9 cellular contexts compared by ENCODE assay signal in the genomic region with DNA sequence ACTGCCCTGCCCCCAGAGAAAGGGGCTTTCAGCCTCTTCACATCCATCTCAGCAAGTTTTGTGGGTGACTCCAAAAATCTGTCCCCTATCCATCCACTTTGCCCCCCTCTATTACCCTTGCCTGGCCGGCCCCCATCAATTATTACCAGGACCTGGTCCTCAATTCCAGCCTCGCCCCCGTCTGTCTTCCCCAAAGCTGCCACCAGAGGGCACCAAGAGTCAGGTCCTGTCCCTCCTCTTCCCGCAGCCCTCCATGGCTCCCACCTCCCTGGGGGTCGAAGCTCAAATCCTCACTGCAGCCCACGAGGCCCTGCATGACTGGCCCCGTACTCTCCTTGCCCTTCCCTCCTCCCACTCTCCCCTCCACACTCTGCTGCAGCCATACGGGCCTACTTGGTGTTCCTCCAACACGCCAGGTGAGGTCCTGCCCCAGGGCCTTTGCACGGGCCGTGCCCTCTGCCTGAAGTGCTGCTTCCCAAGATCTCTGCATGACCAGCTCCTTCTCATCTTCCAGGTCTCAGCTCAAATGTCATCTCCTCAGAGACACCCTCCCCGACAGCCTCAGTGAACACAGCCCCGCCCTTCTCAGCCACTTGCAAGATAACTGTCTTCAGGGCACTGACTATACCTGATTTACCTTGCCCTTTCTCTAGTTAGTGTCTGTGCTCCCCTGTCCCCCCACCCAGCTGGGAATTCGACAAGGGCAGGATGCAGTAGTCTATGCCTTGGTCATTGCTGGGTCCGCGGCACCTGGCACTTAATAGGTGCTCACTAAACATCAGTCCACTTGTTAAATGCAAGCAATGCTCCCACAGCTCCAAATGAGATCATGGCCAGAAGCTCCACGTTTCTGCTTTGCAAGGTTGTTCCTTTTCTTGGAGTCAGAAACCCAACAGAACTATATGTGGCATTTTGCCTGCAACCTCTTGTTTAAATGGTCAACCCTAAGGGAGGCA. TPM values are rescaled to one million over a fixed set of nuclear protein-coding genes. Genes with fewer than 3 reads are reported as not detected.
A peak's percentile ranks its signal among the peaks of the same experiment; 100 is the strongest.
DNase-seq lines count a peak whose midpoint lies in the region; ATAC-seq and TF ChIP-seq lines count a peak whose summit lies in the region.
"Had no signal": no experiment of that assay in that cellular context is flagged by ENCODE, and none has a peak within 500 bp of the region (broad histone marks: within the 10 kb centered on the region; RNA-seq: fewer than 3 reads in every experiment).

No MANE protein-coding gene starts in this region.

- no peaks in the 10 kb centered on the region for H3K9me3 Mint-ChIP-seq in T-cell

- no peak overlapping the region for H3K4me3 ChIP-seq in astrocyte of the cerebellum (ENCODE audit: low read depth, low read length)
- H3K4me3 ChIP-seq: skin epidermis had no signal

- in situ Hi-C loops in GM13977 (cut with MboI; ENCODE audit: low pct_unique_long_range_greater_than_20kb, low sequenced_read_pairs, unreplicated experiment) (loop anchor here (10.0 kb wide), 1 partner anchor 49 kb away; no protein-coding TSS in a partner anchor), astrocyte of the cerebellum (cut with HindIII; ENCODE audit: low sequenced_read_pairs) (no loop called here)

- TF ChIP-seq CTCF in GM13977 (IDR thresholded peaks at IDR 0.05; ENCODE audit: extremely low read depth, insufficient read depth, missing control alignments), result peak; percentile 72
- peak; percentile 81 for TF ChIP-seq CTCF in astrocyte of the cerebellum (IDR thresholded peaks at IDR 0.05; ENCODE audit: low read depth, low read length, missing control alignments)

- no peak overlapping the region for H3K4me3 Mint-ChIP-seq in T-cell

- ATAC-seq in T-cell (replicated peaks in 1 of 4) (peak in 3 of 4 experiments; percentile 57 to 60 (median 57)), GM21360 (IDR thresholded peaks at IDR 0.05; ENCODE audit: unreplicated experiment) (no peak), HG03196 (IDR thresholded peaks at IDR 0.05; ENCODE audit: unreplicated experiment) (no peak)

- CTCF ChIA-PET in T-cell (lab: Charles Lee), result interaction anchor here (0.6 to 1.1 kb wide), 4 partner anchors 17 to 887 kb away, joined by 3 to 9 read pairs (median 4); no protein-coding TSS in a partner anchor

- DNase-seq in A172 (ENCODE audit: low spot score), result peak; percentile 66
- peak; percentile 85 for DNase-seq in GM13977 (ENCODE audit: low spot score)
- peak in 29 of 34 experiments; percentile 26 to 70 (median 55) for DNase-seq in T-cell
- no peak for DNase-seq in astrocyte of the cerebellum (ENCODE audit: low read depth)
- DNase-seq in iPS-NIHi7 (ENCODE audit: extremely low spot score), result peak; percentile 76
- peak; percentile 41 to 59 for DNase-seq in stimulated activated CD4-positive, alpha-beta T cell treated with anti-CD3 and anti-CD28 coated beads, Interleukin-15, amount 100 ng/mL, for 48 hours (ENCODE audit: low read depth in 2 of 2)

- H3K36me3 Mint-ChIP-seq in T-cell, result no peaks in the 10 kb centered on the region

- POLR2A ChIA-PET in T-cell (lab: Charles Lee), result no interaction called here

- no peaks in the 10 kb centered on the region for H3K4me1 Mint-ChIP-seq in T-cell

- H3K27me3 Mint-ChIP-seq in T-cell, result peaks cover 22 to 55% of the 10 kb centered on the region in 2 donors

- H3K27ac Mint-ChIP-seq in T-cell, result no peak overlapping the region

RNA-seq across cellular contexts. Expression of a gene that starts 16.8 kb away (rescaled TPM):
- 29.2 and 34.1 TPM in 2 replicates for total RNA-seq in A172 (2014; rRNA removed; shearing (Covaris generic))
- total RNA-seq in T-cell, result under 1 TPM in 3 of 5 donors, not detected in 2; 0.25 to 0.43 (median 0.32) TPM

RNA-seq across cellular contexts. Expression of a gene that starts 36.4 kb away (rescaled TPM):
- total RNA-seq in A172 (2014; rRNA removed; shearing (Covaris generic)), result 0.09 and 0.10 TPM in 2 replicates
- total RNA-seq in T-cell, result under 1 TPM in 3 of 5 donors, not detected in 2; 0.13 to 0.32 (median 0.19) TPM

RNA-seq across cellular contexts. Expression of a gene that starts 41.2 kb away (rescaled TPM):
- not detected in 2 replicates for total RNA-seq in A172 (2014; rRNA removed; shearing (Covaris generic))
- total RNA-seq in T-cell, result 1 to 10 TPM in 2 of 5 donors, under 1 TPM in 3; 0.14 to 2.3 (median 0.99) TPM

RNA-seq across cellular contexts. Expression of a gene that starts 58.0 kb away (rescaled TPM):
- 0.17 TPM in 2 replicates for total RNA-seq in A172 (2014; rRNA removed; shearing (Covaris generic))
- under 1 TPM in 3 of 5 donors, not detected in 2; 0.06 to 0.16 (median 0.15) TPM for total RNA-seq in T-cell

Comparison
In these comparisons a context has a peak if more than half of its experiments do, and no peak if none do; other contexts are left out.
1. ATAC-seq: peak in T-cell (3 of 4); none in GM21360 (single experiment) and HG03196 (single experiment).
2. RNA of a gene that starts 16.8 kb away (total RNA-seq): 29.2 to 34.1 TPM in A172; 0.25 to 0.43 TPM in T-cell; every median in the first group is over 10 times any median in the second.